In the genomic region with DNA sequence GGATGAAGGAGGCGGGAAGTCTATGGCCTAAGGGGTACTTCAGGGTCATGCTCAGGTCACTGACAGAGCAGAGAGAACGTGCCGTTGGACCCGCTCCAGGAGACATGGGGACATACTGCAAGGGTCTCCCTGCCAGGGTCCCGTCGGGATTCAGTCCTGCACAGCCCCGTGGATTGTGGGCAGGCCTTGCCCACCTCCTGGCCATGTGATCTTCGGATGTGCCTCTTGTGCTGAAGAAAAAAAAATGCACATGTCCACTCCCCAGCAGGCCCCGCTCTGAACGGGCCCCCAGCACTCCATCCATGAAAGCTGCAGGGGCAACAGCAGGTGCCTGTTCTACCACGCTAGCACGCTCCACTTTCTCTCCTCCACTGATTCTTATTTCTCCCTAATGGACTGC, we compare ENCODE assay signal across 9 cellular contexts. TPM values are rescaled to one million over a fixed set of nuclear protein-coding genes. Genes with fewer than 3 reads are reported as not detected.
"Had no signal": no experiment of that assay in that cellular context is flagged by ENCODE, and none has a peak within 500 bp of the region (broad histone marks: within the 10 kb centered on the region; RNA-seq: fewer than 3 reads in every experiment).

No MANE protein-coding gene starts in this region.

- ATAC-seq: HCT116, HepG2 had no signal

- H3K4me3 Mint-ChIP-seq: HFFc6, IgD-negative memory B cell had no signal

- H3K27ac ChIP-seq: GM23248, HL-60 had no signal

- H3K36me3 Mint-ChIP-seq: IgD-negative memory B cell had no signal

- H3K9me3 ChIP-seq: HAP-1 had no signal

- H3K4me3 ChIP-seq: GM23248, HAP-1 had no signal

- H3K27me3 Mint-ChIP-seq: IgD-negative memory B cell had no signal

- H3K4me1 Mint-ChIP-seq: IgD-negative memory B cell had no signal

- H3K27ac Mint-ChIP-seq: HFFc6 had no signal

- DNase-seq: GM23248, GOT3, H7, HFFc6 had no signal

- H3K36me3 ChIP-seq: HAP-1 had no signal

RNA-seq across cellular contexts. Expression of gene ST8SIA2, which starts 22.9 kb away (rescaled TPM):
- total RNA-seq: GM23248, HepG2 had no signal
- polyA plus RNA-seq: GM23248, HepG2, IgD-negative memory B cell had no signal
